Comparison of ENCODE assay signal across 1 cellular context in the genomic region with DNA sequence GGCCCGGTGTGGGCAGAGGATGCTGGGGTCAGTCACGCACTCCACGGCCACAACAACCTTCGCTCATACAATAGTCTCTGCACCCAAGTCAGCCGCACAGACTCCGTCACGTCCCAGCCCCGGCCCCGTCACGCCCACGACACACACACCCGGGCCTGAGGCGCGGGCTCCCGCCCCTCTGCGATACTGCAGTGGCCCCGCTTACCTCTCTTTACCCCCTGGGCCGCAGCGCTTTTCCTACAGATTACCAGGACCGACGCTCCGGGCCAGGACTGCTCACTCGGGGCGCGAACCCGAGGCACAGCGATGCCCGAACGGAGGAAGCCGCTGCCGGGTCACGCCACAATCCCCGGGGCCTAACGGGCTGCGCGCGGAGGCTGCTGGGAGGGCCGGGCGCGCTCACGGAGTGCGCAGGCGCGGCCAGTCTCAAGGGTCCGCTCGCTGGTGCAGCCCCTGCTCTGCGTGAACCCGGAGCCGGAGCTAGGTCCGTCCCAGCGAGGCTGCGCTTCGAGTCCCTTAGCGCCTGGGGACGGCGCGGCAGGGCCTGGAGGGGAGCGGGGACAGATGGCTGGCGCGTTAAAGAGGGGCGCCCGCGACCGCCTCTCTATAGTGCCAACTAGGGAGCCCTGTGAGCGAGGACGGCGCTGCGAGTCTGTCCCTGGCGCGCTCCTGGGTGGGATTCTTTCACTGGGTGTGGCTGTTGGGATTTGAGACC.
TF ChIP-seq lines count a peak whose summit lies in the region.

Gene ZFP82 (minus strand): TSS at position 358 of the 715 bp plus-strand sequence. CDS start 8,855 bp downstream, outside the sequence.

TF ChIP-seq in SK-N-SH, 30 proteins besides CTCF, POLR2A, EP300 and RAD21:
- no peak for TF ChIP-seq EZH2phosphoT487 (IDR thresholded peaks at IDR 0.05; ENCODE audit: borderline replicate concordance, low read depth)
- TF ChIP-seq ELF1 (IDR thresholded peaks at IDR 0.05), result no peak
- no peak for TF ChIP-seq IRF3 (IDR thresholded peaks at IDR 0.05; ENCODE audit: low read depth, low read length)
- no peak for TF ChIP-seq TCF12 (IDR thresholded peaks at IDR 0.05)
- no peak for TF ChIP-seq RFX5 (IDR thresholded peaks at IDR 0.05; ENCODE audit: low read length)
- TF ChIP-seq, protein P1, sequence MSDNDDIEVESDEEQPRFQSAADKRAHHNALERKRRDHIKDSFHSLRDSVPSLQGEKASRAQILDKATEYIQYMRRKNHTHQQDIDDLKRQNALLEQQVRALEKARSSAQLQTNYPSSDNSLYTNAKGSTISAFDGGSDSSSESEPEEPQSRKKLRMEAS (IDR thresholded peaks at IDR 0.05; ENCODE audit: low read depth), result peak; percentile 73
- TF ChIP-seq SIN3A (IDR thresholded peaks at IDR 0.05; ENCODE audit: borderline replicate concordance, low read depth, low read length), result no peak
- no peak for TF ChIP-seq GATA2 (CRISPR knock-in tag; IDR thresholded peaks at IDR 0.05)
- TF ChIP-seq TEAD4 (IDR thresholded peaks at IDR 0.05; ENCODE audit: borderline replicate concordance, insufficient read depth), result no peak
- 0 out of 2 replicates have a peak, but pooled peaks have one; percentile 27 for TF ChIP-seq FOXJ3 (CRISPR knock-in tag; IDR thresholded peaks at IDR 0.05)
- peak; percentile 80 for TF ChIP-seq POLR2AphosphoS5 (IDR thresholded peaks at IDR 0.05; ENCODE audit: low read depth, low read length)
- no peak for TF ChIP-seq SMC3 (IDR thresholded peaks at IDR 0.05; ENCODE audit: low read depth, low read length)
- TF ChIP-seq RCOR1 (IDR thresholded peaks at IDR 0.05; ENCODE audit: low read length), result no peak
- peak; percentile 76 for TF ChIP-seq NRF1 (IDR thresholded peaks at IDR 0.05; ENCODE audit: low read depth, low read length)
- no peak for TF ChIP-seq ZBTB33 (IDR thresholded peaks at IDR 0.05; ENCODE audit: borderline replicate concordance, low read depth)
- TF ChIP-seq FOSL2 (IDR thresholded peaks at IDR 0.05; ENCODE audit: borderline replicate concordance, low read depth), result no peak
- TF ChIP-seq CHD2 (IDR thresholded peaks at IDR 0.05; ENCODE audit: low read length, partially characterized antibody), result peak; percentile 7
- no peak for TF ChIP-seq PBX3 (IDR thresholded peaks at IDR 0.05)
- TF ChIP-seq RXRA (IDR thresholded peaks at IDR 0.05; ENCODE audit: borderline replicate concordance, low read depth), result no peak
- no peak for TF ChIP-seq FOXM1 (IDR thresholded peaks at IDR 0.05; ENCODE audit: low read depth)
- TF ChIP-seq JUND (IDR thresholded peaks at IDR 0.05), result no peak
- TF ChIP-seq, protein P2, sequence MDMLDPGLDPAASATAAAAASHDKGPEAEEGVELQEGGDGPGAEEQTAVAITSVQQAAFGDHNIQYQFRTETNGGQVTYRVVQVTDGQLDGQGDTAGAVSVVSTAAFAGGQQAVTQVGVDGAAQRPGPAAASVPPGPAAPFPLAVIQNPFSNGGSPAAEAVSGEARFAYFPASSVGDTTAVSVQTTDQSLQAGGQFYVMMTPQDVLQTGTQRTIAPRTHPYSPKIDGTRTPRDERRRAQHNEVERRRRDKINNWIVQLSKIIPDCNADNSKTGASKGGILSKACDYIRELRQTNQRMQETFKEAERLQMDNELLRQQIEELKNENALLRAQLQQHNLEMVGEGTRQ (IDR thresholded peaks at IDR 0.05; ENCODE audit: borderline replicate concordance, low read depth, low read length), result no peak
- no peak for TF ChIP-seq MEF2A (IDR thresholded peaks at IDR 0.05; ENCODE audit: borderline replicate concordance, low read depth)
- no peak for TF ChIP-seq YY1 (IDR thresholded peaks at IDR 0.05; ENCODE audit: low read depth)
- TF ChIP-seq USF1 (IDR thresholded peaks at IDR 0.05; ENCODE audit: borderline replicate concordance, low read depth), result 0 out of 2 replicates have a peak, but pooled peaks have one; percentile 35
- TF ChIP-seq TAF1 (IDR thresholded peaks at IDR 0.05; ENCODE audit: borderline replicate concordance, low read depth, low read length), result peak; percentile 64; the same call in 1 of the 2 replicates
- TF ChIP-seq GABPA (IDR thresholded peaks at IDR 0.05; ENCODE audit: low read depth), result peak; percentile 29; the same call in 1 of the 2 replicates
- TF ChIP-seq REST (IDR thresholded peaks at IDR 0.05; ENCODE audit: low read depth, low read length), result no peak
- peak; percentile 78; the same call in 1 of the 2 replicates for TF ChIP-seq MXI1 (IDR thresholded peaks at IDR 0.05; ENCODE audit: low read depth, low read length)
- no peak for TF ChIP-seq NFIC (IDR thresholded peaks at IDR 0.05; ENCODE audit: borderline replicate concordance)
